18 cellular contexts compared by ENCODE assay signal in genomic region chr9:124359841-124360240, GRCh38. TPM values are rescaled to one million over a fixed set of nuclear protein-coding genes. Genes with fewer than 3 reads are reported as not detected.
DNase-seq lines count a peak whose midpoint lies in the region; ATAC-seq and TF ChIP-seq lines count a peak whose summit lies in the region.
"Had no signal": no experiment of that assay in that cellular context is flagged by ENCODE, and none has a peak within 500 bp of the region (broad histone marks: within the 10 kb centered on the region; RNA-seq: fewer than 3 reads in every experiment).

No MANE protein-coding gene starts in this region.

- H3K27me3 ChIP-seq in Caco-2 (replicated peaks; ENCODE audit: control insufficient read depth, insufficient read depth, low read length) (no peaks in the 10 kb centered on the region), MM.1S (replicated peaks; ENCODE audit: insufficient read depth, low read length) (no peaks in the 10 kb centered on the region)
- H3K27me3 ChIP-seq: BE2C had no signal

- TF ChIP-seq CTCF in activated CD8-positive, alpha-beta T cell treated with anti-CD3 and anti-CD28 coated beads for 36 hours (IDR thresholded peaks at IDR 0.05), result no peak
- no peak for TF ChIP-seq CTCF in Caco-2 (IDR thresholded peaks at IDR 0.05; ENCODE audit: insufficient read depth in 1 of 2, low read depth in 1 of 2, low read length in 1 of 2, severe bottlenecking in 1 of 2, unreplicated experiment in 1 of 2)
- TF ChIP-seq CTCF in MM.1S (IDR thresholded peaks at IDR 0.05; ENCODE audit: low read length), result no peak

- peaks cover 98% of the 10 kb centered on the region for H3K79me2 ChIP-seq in MM.1S (ENCODE audit: low read length)

- H3F3A ChIP-seq in MM.1S (ENCODE audit: insufficient read depth, low read length), result no peaks in the 10 kb centered on the region

- CTCF ChIA-PET in activated CD8-positive, alpha-beta T cell treated with anti-CD3 and anti-CD28 coated beads for 36 hours (lab: Charles Lee), result no interaction called here
- CTCF ChIA-PET in activated CD8-positive, alpha-beta T cell treated with anti-CD3 and anti-CD28 coated beads, Interleukin-2, amount 10 ng/mL, durations not matched to agents 7 days and 5 days (lab: Charles Lee), result no interaction called here
- CTCF ChIA-PET in Caco-2 (lab: Charles Lee), result no interaction called here

- DNase-seq in activated CD8-positive, alpha-beta T cell treated with anti-CD3 and anti-CD28 coated beads for 36 hours, result no peak
- no peak for DNase-seq in activated CD8-positive, alpha-beta T cell treated with anti-CD3 and anti-CD28 coated beads, Interleukin-2, amount 10 ng/mL, durations not matched to agents 7 days and 5 days
- no peak for DNase-seq in Caco-2
- DNase-seq in activated T-helper 2 cell treated with anti-CD3 and anti-CD28 coated beads, Interferon-gamma antibody, Interleukin-2, Interleukin-4, amounts not matched to agents 10 μg/mL and 5 μg/mL and 100 μg/mL, durations not matched to agents 14 hours and 24 hours and 36 hours (ENCODE audit: low spot score), result no peak
- no peak for DNase-seq in naive B cell
- DNase-seq in MM.1S, result no peak
- no peak for DNase-seq in D341Med (ENCODE audit: low spot score)
- no peak for DNase-seq in RPMI8226
- DNase-seq: BE2C; CD4-positive, CD25-positive, alpha-beta regulatory T cell; DMS79 treated with DMSO at 0.1 percent for 48 hours; IMR-90; NCI-H1092 treated with DMSO at 0.1 percent for 48 hours; NCI-H2081; NCI-H82; OCI-M1; SHP77 had no signal

- no TSS peak for BruUV-seq in Caco-2 (replicated peaks; lab: Mats Ljungman, UMichigan)

- no peak overlapping the region for H3K4me3 Mint-ChIP-seq in activated CD8-positive, alpha-beta T cell treated with anti-CD3 and anti-CD28 coated beads for 36 hours
- H3K4me3 Mint-ChIP-seq in activated CD8-positive, alpha-beta T cell treated with anti-CD3 and anti-CD28 coated beads, Interleukin-2, amount 10 ng/mL, durations not matched to agents 7 days and 5 days, result no peak overlapping the region
- H3K4me3 Mint-ChIP-seq in Caco-2 (ENCODE audit: unreplicated experiment) (no peak overlapping the region), naive B cell (no peak overlapping the region)
- no peak overlapping the region for H3K4me3 Mint-ChIP-seq in activated T-helper 2 cell treated with anti-CD3 and anti-CD28 coated beads, Interferon-gamma antibody, Interleukin-2, Interleukin-4, amounts not matched to agents 10 μg/mL and 5 μg/mL and 100 μg/mL, durations not matched to agents 14 hours and 24 hours and 36 hours (ENCODE audit: low read depth)

- H4K20me1 ChIP-seq in MM.1S (ENCODE audit: insufficient read depth, low read length), result peaks cover 22% of the 10 kb centered on the region

- H3K27ac Mint-ChIP-seq in activated CD8-positive, alpha-beta T cell treated with anti-CD3 and anti-CD28 coated beads for 36 hours, result peak overlapping the region; percentile 38
- H3K27ac Mint-ChIP-seq in activated CD8-positive, alpha-beta T cell treated with anti-CD3 and anti-CD28 coated beads, Interleukin-2, amount 10 ng/mL, durations not matched to agents 7 days and 5 days, result no peak overlapping the region
- H3K27ac Mint-ChIP-seq in Caco-2 (ENCODE audit: unreplicated experiment) (peak overlapping the region; percentile 31), naive B cell (peak overlapping the region in 5 of 6 donors; percentile 8 to 81 (median 34))
- peak overlapping the region; percentile 1 for H3K27ac Mint-ChIP-seq in activated T-helper 2 cell treated with anti-CD3 and anti-CD28 coated beads, Interferon-gamma antibody, Interleukin-2, Interleukin-4, amounts not matched to agents 10 μg/mL and 5 μg/mL and 100 μg/mL, durations not matched to agents 14 hours and 24 hours and 36 hours

- no peaks in the 10 kb centered on the region for H3K27me3 Mint-ChIP-seq in activated CD8-positive, alpha-beta T cell treated with anti-CD3 and anti-CD28 coated beads for 36 hours
- no peaks in the 10 kb centered on the region for H3K27me3 Mint-ChIP-seq in activated CD8-positive, alpha-beta T cell treated with anti-CD3 and anti-CD28 coated beads, Interleukin-2, amount 10 ng/mL, durations not matched to agents 7 days and 5 days (ENCODE audit: low read depth)
- no peaks in the 10 kb centered on the region for H3K27me3 Mint-ChIP-seq in Caco-2 (ENCODE audit: insufficient read depth, unreplicated experiment)
- no peaks in the 10 kb centered on the region for H3K27me3 Mint-ChIP-seq in activated T-helper 2 cell treated with anti-CD3 and anti-CD28 coated beads, Interferon-gamma antibody, Interleukin-2, Interleukin-4, amounts not matched to agents 10 μg/mL and 5 μg/mL and 100 μg/mL, durations not matched to agents 14 hours and 24 hours and 36 hours (ENCODE audit: low read depth)
- no peaks in the 10 kb centered on the region for H3K27me3 Mint-ChIP-seq in naive B cell
- H3K27me3 Mint-ChIP-seq: CD4-positive, CD25-positive, alpha-beta regulatory T cell had no signal

- intact Hi-C loops in activated CD8-positive, alpha-beta T cell treated with anti-CD3 and anti-CD28 coated beads for 36 hours (cut with micrococcal nuclease), result no loop called here
- intact Hi-C loops in Caco-2 (cut with micrococcal nuclease; ENCODE audit: unreplicated experiment), result no loop called here
- intact Hi-C loops in activated T-helper 2 cell treated with anti-CD3 and anti-CD28 coated beads, Interferon-gamma antibody, Interleukin-2, Interleukin-4, amounts not matched to agents 10 μg/mL and 5 μg/mL and 100 μg/mL, durations not matched to agents 14 hours and 24 hours and 36 hours (cut with micrococcal nuclease), result no loop called here

- H3K9me3 Mint-ChIP-seq in activated CD8-positive, alpha-beta T cell treated with anti-CD3 and anti-CD28 coated beads for 36 hours, result no peaks in the 10 kb centered on the region
- H3K9me3 Mint-ChIP-seq in activated CD8-positive, alpha-beta T cell treated with anti-CD3 and anti-CD28 coated beads, Interleukin-2, amount 10 ng/mL, durations not matched to agents 7 days and 5 days (ENCODE audit: insufficient read depth), result no peaks in the 10 kb centered on the region
- no peaks in the 10 kb centered on the region for H3K9me3 Mint-ChIP-seq in Caco-2 (ENCODE audit: unreplicated experiment)
- H3K9me3 Mint-ChIP-seq in activated T-helper 2 cell treated with anti-CD3 and anti-CD28 coated beads, Interferon-gamma antibody, Interleukin-2, Interleukin-4, amounts not matched to agents 10 μg/mL and 5 μg/mL and 100 μg/mL, durations not matched to agents 14 hours and 24 hours and 36 hours, result no peaks in the 10 kb centered on the region
- H3K9me3 Mint-ChIP-seq in naive B cell, result no peaks in the 10 kb centered on the region
- H3K9me3 Mint-ChIP-seq: CD4-positive, CD25-positive, alpha-beta regulatory T cell had no signal

- peaks cover 6% of the 10 kb centered on the region for H3K36me3 Mint-ChIP-seq in activated CD8-positive, alpha-beta T cell treated with anti-CD3 and anti-CD28 coated beads for 36 hours (ENCODE audit: low read depth)
- peaks cover 3% of the 10 kb centered on the region for H3K36me3 Mint-ChIP-seq in activated CD8-positive, alpha-beta T cell treated with anti-CD3 and anti-CD28 coated beads, Interleukin-2, amount 10 ng/mL, durations not matched to agents 7 days and 5 days (ENCODE audit: low read depth)
- H3K36me3 Mint-ChIP-seq in Caco-2 (ENCODE audit: insufficient read depth, unreplicated experiment) (peaks cover 34% of the 10 kb centered on the region), naive B cell (peaks cover under 1 to 2% of the 10 kb centered on the region in 2 donors)
- H3K36me3 Mint-ChIP-seq in activated T-helper 2 cell treated with anti-CD3 and anti-CD28 coated beads, Interferon-gamma antibody, Interleukin-2, Interleukin-4, amounts not matched to agents 10 μg/mL and 5 μg/mL and 100 μg/mL, durations not matched to agents 14 hours and 24 hours and 36 hours (ENCODE audit: low read depth), result peaks cover 22% of the 10 kb centered on the region

- no peaks in the 10 kb centered on the region; the same call in 1 of the 2 replicates for H3K36me3 ChIP-seq in Caco-2 (ENCODE audit: control insufficient read depth, insufficient read depth, low read length)
- no peaks in the 10 kb centered on the region; the same call in 1 of the 2 replicates for H3K36me3 ChIP-seq in MM.1S (replicated peaks; ENCODE audit: insufficient read depth, low read length)
- H3K36me3 ChIP-seq: BE2C had no signal

- no peak overlapping the region for H3K27ac ChIP-seq in MM.1S (ENCODE audit: low read length)
- H3K27ac ChIP-seq: SK-N-MC had no signal

- no peak for ATAC-seq in activated CD8-positive, alpha-beta T cell treated with anti-CD3 and anti-CD28 coated beads for 36 hours
- no peak for ATAC-seq in activated CD8-positive, alpha-beta T cell treated with anti-CD3 and anti-CD28 coated beads, Interleukin-2, amount 10 ng/mL, durations not matched to agents 7 days and 5 days
- ATAC-seq in naive B cell (ENCODE audit: low read depth in 2 of 2), result no peak

- H3K4me2 ChIP-seq in MM.1S (ENCODE audit: low read depth, low read length), result no peak overlapping the region

- H3K9ac ChIP-seq in MM.1S (ENCODE audit: low read length), result no peak overlapping the region

- H3K4me3 ChIP-seq in Caco-2 (ENCODE audit: low read depth, low read length), result no peak overlapping the region
- H3K4me3 ChIP-seq in MM.1S (ENCODE audit: low read length), result no peak overlapping the region
- H3K4me3 ChIP-seq: SK-N-MC had no signal

- POLR2A ChIA-PET in activated CD8-positive, alpha-beta T cell treated with anti-CD3 and anti-CD28 coated beads for 36 hours (lab: Charles Lee), result no interaction called here
- POLR2A ChIA-PET in activated CD8-positive, alpha-beta T cell treated with anti-CD3 and anti-CD28 coated beads, Interleukin-2, amount 10 ng/mL, durations not matched to agents 7 days and 5 days (lab: Charles Lee), result no interaction called here
- POLR2A ChIA-PET in Caco-2 (lab: Charles Lee), result no interaction called here

- no peaks in the 10 kb centered on the region; the same call in 1 of the 2 replicates for H3K4me1 ChIP-seq in Caco-2
- no peaks in the 10 kb centered on the region for H3K4me1 ChIP-seq in MM.1S (ENCODE audit: low read length)

- no peak overlapping the region for H2AFZ ChIP-seq in MM.1S (ENCODE audit: low read length)

- H3K9me2 ChIP-seq in MM.1S (replicated peaks; ENCODE audit: insufficient read depth, low read length), result no peaks in the 10 kb centered on the region

- H3K9me3 ChIP-seq in Caco-2, result no peaks in the 10 kb centered on the region
- H3K9me3 ChIP-seq in MM.1S (replicated peaks; ENCODE audit: insufficient read depth, low read length), result no peaks in the 10 kb centered on the region
- H3K9me3 ChIP-seq: BE2C had no signal

- peaks cover 35% of the 10 kb centered on the region for H3K4me1 Mint-ChIP-seq in activated CD8-positive, alpha-beta T cell treated with anti-CD3 and anti-CD28 coated beads for 36 hours (ENCODE audit: low read depth)
- peaks cover 27% of the 10 kb centered on the region for H3K4me1 Mint-ChIP-seq in activated CD8-positive, alpha-beta T cell treated with anti-CD3 and anti-CD28 coated beads, Interleukin-2, amount 10 ng/mL, durations not matched to agents 7 days and 5 days (ENCODE audit: low read depth)
- no peaks in the 10 kb centered on the region for H3K4me1 Mint-ChIP-seq in Caco-2 (ENCODE audit: low read depth, unreplicated experiment)
- peaks cover 23% of the 10 kb centered on the region for H3K4me1 Mint-ChIP-seq in activated T-helper 2 cell treated with anti-CD3 and anti-CD28 coated beads, Interferon-gamma antibody, Interleukin-2, Interleukin-4, amounts not matched to agents 10 μg/mL and 5 μg/mL and 100 μg/mL, durations not matched to agents 14 hours and 24 hours and 36 hours (ENCODE audit: low read depth)
- H3K4me1 Mint-ChIP-seq in naive B cell, result peaks cover 14 to 21% (median 19%) of the 10 kb centered on the region in 3 donors

RNA-seq across cellular contexts. Expression of gene PSMB7, which starts 55.4 kb away (rescaled TPM):
- 100 to 1,000 TPM; 155 to 170 TPM for total RNA-seq in activated CD8-positive, alpha-beta T cell treated with anti-CD3 and anti-CD28 coated beads for 36 hours
- total RNA-seq in activated CD8-positive, alpha-beta T cell treated with anti-CD3 and anti-CD28 coated beads, Interleukin-2, amount 10 ng/mL, durations not matched to agents 7 days and 5 days, result 100 to 1,000 TPM; 114 to 119 TPM
- 216 and 238 TPM in 2 replicates for total RNA-seq in Caco-2 (2022)
- total RNA-seq in activated T-helper 2 cell treated with anti-CD3 and anti-CD28 coated beads, Interferon-gamma antibody, Interleukin-2, Interleukin-4, amounts not matched to agents 10 μg/mL and 5 μg/mL and 100 μg/mL, durations not matched to agents 14 hours and 24 hours and 36 hours, result 205 and 211 TPM in 2 replicates
- polyA plus RNA-seq in naive B cell (ENCODE audit: low read depth in 6 of 6), result 100 to 1,000 TPM; 161 to 213 (median 179) TPM
